In the genomic region with DNA sequence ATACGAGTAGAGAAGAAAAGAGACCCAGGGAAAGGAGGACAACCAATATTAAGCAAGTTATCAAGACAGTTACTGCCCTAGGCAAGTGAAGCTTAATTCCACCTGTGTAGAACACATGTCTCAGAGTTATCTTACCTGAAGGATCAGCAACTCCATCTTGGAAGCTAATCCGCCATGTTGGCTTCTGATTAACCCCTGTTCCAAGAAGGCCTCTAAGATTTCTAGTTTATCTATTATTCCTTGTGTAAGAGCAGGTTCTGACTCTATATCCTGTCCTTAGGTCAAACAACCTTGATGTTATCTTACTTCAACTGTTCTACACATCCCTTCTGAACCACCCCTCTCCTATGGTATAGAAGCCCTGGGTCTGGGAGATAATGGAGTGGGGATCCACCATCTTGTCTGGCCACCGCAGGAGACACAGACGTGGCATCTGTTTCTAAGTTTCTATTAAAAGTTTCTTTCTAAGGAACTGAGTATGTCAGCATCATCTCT, we compare ENCODE assay signal across 20 cellular contexts. TPM values are rescaled to one million over a fixed set of nuclear protein-coding genes. Genes with fewer than 3 reads are reported as not detected.
A peak's percentile ranks its signal among the peaks of the same experiment; 100 is the strongest.
DNase-seq lines count a peak whose midpoint lies in the region; ATAC-seq and TF ChIP-seq lines count a peak whose summit lies in the region.
"Had no signal": no experiment of that assay in that cellular context is flagged by ENCODE, and none has a peak within 500 bp of the region (broad histone marks: within the 10 kb centered on the region; RNA-seq: fewer than 3 reads in every experiment).

No MANE protein-coding gene starts in this region.

- H3K4me3 Mint-ChIP-seq in activated CD4-positive, alpha-beta T cell treated with anti-CD3 and anti-CD28 coated beads, Interleukin-2, amount 10 ng/mL, durations not matched to agents 7 days and 5 days = peak overlapping the region; percentile 83
- peak overlapping the region; percentile 88 for H3K4me3 Mint-ChIP-seq in activated T-helper 17 cell treated with anti-CD3 and anti-CD28 coated beads, Interleukin-2, amount 50 U/mL, for 72 hours

- H3K9me3 Mint-ChIP-seq in activated CD4-positive, alpha-beta T cell treated with anti-CD3 and anti-CD28 coated beads, Interleukin-2, amount 10 ng/mL, durations not matched to agents 7 days and 5 days = peaks cover 4% of the 10 kb centered on the region
- no peaks in the 10 kb centered on the region for H3K9me3 Mint-ChIP-seq in activated T-helper 17 cell treated with anti-CD3 and anti-CD28 coated beads, Interleukin-2, amount 50 U/mL, for 72 hours

- in situ Hi-C loops in GM23248 (cut with MboI) = loop anchor here (10.0 kb wide), 1 partner anchor 92 kb away; no protein-coding TSS in a partner anchor

- 93 to 94% methylated on average over 4 of the region's 4 CpGs for WGBS in GM23248 (ENCODE audit: low coverage in 1 of 2, low lambda C conversion rate in 2 of 2, missing lambda C conversion rate in 2 of 2), 2 experiments

- peaks cover 52% of the 10 kb centered on the region for H3K4me1 Mint-ChIP-seq in activated CD4-positive, alpha-beta T cell treated with anti-CD3 and anti-CD28 coated beads, Interleukin-2, amount 10 ng/mL, durations not matched to agents 7 days and 5 days
- H3K4me1 Mint-ChIP-seq in activated T-helper 17 cell treated with anti-CD3 and anti-CD28 coated beads, Interleukin-2, amount 50 U/mL, for 72 hours = peaks cover 25% of the 10 kb centered on the region

- H3K79me2 ChIP-seq in GM23248 (ENCODE audit: insufficient read depth) = no peaks in the 10 kb centered on the region
- H3K79me2 ChIP-seq in parathyroid adenoma = no peaks in the 10 kb centered on the region

- H3K27me3 ChIP-seq in GM23248 (replicated peaks; ENCODE audit: insufficient read depth) (no peaks in the 10 kb centered on the region), parathyroid adenoma (ENCODE audit: control insufficient read depth, insufficient read depth, low read length) (no peaks in the 10 kb centered on the region)
- H3K27me3 ChIP-seq: tibial nerve had no signal

- no peaks in the 10 kb centered on the region for H3K36me3 ChIP-seq in GM23248 (ENCODE audit: low read depth)
- H3K36me3 ChIP-seq in parathyroid adenoma (ENCODE audit: control insufficient read depth, insufficient read depth, low read length) = no peaks in the 10 kb centered on the region
- H3K36me3 ChIP-seq: tibial nerve, WERI-Rb-1 had no signal

- CTCF ChIA-PET in activated CD4-positive, alpha-beta T cell treated with anti-CD3 and anti-CD28 coated beads, Interleukin-2, amount 10 ng/mL, durations not matched to agents 7 days and 5 days (lab: Charles Lee) = interaction anchor here (1.0 to 2.5 kb wide), 5 partner anchors 11 to 292 kb away, joined by 3 to 11 read pairs (median 7); a partner anchor contains a TSS

- no peak overlapping the region for H3K27ac ChIP-seq in GM23248
- H3K27ac ChIP-seq in parathyroid adenoma = no peak overlapping the region
- H3K27ac ChIP-seq: WERI-Rb-1 had no signal

- H3K9me3 ChIP-seq in GM23248 (ENCODE audit: low read depth) (no peaks in the 10 kb centered on the region), parathyroid adenoma (ENCODE audit: control insufficient read depth, low read length) (no peaks in the 10 kb centered on the region)
- H3K9me3 ChIP-seq: mucosa of descending colon, tibial nerve had no signal

- H3K9me2 ChIP-seq in GM23248 (ENCODE audit: insufficient read depth) = no peaks in the 10 kb centered on the region

- H3K9ac ChIP-seq in GM23248 = no peak overlapping the region
- no peak overlapping the region for H3K9ac ChIP-seq in parathyroid adenoma

- POLR2A ChIA-PET in activated CD4-positive, alpha-beta T cell treated with anti-CD3 and anti-CD28 coated beads, Interleukin-2, amount 10 ng/mL, durations not matched to agents 7 days and 5 days (lab: Charles Lee) = no interaction called here

- no peak overlapping the region for H3K4me3 ChIP-seq in GM23248
- no peak overlapping the region for H3K4me3 ChIP-seq in parathyroid adenoma (ENCODE audit: low read depth, low read length)
- H3K4me3 ChIP-seq: mucosa of descending colon had no signal

- H2AFZ ChIP-seq in GM23248 (peak overlapping the region; percentile 87; the same call in 1 of the 2 replicates), parathyroid adenoma (peak overlapping the region; percentile 5)

- peaks cover 22% of the 10 kb centered on the region for H3F3A ChIP-seq in GM23248 (ENCODE audit: insufficient read depth)

- no peak for TF ChIP-seq CTCF in parathyroid adenoma (IDR thresholded peaks at IDR 0.05)

- no peak overlapping the region for H3K4me2 ChIP-seq in GM23248 (ENCODE audit: unreplicated experiment)
- no peak overlapping the region for H3K4me2 ChIP-seq in parathyroid adenoma (ENCODE audit: low read length)

- no peaks in the 10 kb centered on the region for H4K20me1 ChIP-seq in GM23248 (ENCODE audit: insufficient read depth)

- H3K36me3 Mint-ChIP-seq in activated CD4-positive, alpha-beta T cell treated with anti-CD3 and anti-CD28 coated beads, Interleukin-2, amount 10 ng/mL, durations not matched to agents 7 days and 5 days (ENCODE audit: low read depth) = peaks cover 5% of the 10 kb centered on the region
- H3K36me3 Mint-ChIP-seq in activated T-helper 17 cell treated with anti-CD3 and anti-CD28 coated beads, Interleukin-2, amount 50 U/mL, for 72 hours (ENCODE audit: low read depth) = no peaks in the 10 kb centered on the region

- DNase-seq in activated CD4-positive, alpha-beta T cell treated with anti-CD3 and anti-CD28 coated beads, Interleukin-2, amount 10 ng/mL, durations not matched to agents 7 days and 5 days = no peak
- no peak for DNase-seq in activated CD4-positive, alpha-beta T cell treated with anti-CD3 and anti-CD28 coated beads for 1 hour
- DNase-seq in GM23248 = no peak
- DNase-seq in middle frontal gyrus (ENCODE audit: extremely low spot score, low spot score) = no peak
- no peak for DNase-seq in AG20443 (ENCODE audit: low spot score)
- DNase-seq: activated CD8-positive, alpha-beta memory T cell treated with anti-CD3 and anti-CD28 coated beads, Interleukin-2, amount 50 U/mL, for 48 hours; amniotic stem cell; central memory CD4-positive, alpha-beta T cell; hypothalamus; mucosa of descending colon; NCI-H1048; NCI-H69; RPMI8226; stimulated activated CD4-positive, alpha-beta T cell treated with anti-CD3 and anti-CD28 coated beads, Interleukin-4, amount 100 ng/mL, for 24 hours; stimulated activated CD8-positive, alpha-beta memory T cell treated with anti-CD3 and anti-CD28 coated beads, Interleukin-4, amount 100 ng/mL, for 48 hours; WERI-Rb-1 had no signal

- H3K4me1 ChIP-seq in GM23248 (ENCODE audit: insufficient read depth) = 0 out of 2 replicates have a peak, but pooled peaks cover 5% of the 10 kb centered on the region
- peaks cover 2% of the 10 kb centered on the region for H3K4me1 ChIP-seq in parathyroid adenoma

- H3K27me3 Mint-ChIP-seq in activated CD4-positive, alpha-beta T cell treated with anti-CD3 and anti-CD28 coated beads, Interleukin-2, amount 10 ng/mL, durations not matched to agents 7 days and 5 days = no peaks in the 10 kb centered on the region
- H3K27me3 Mint-ChIP-seq in activated T-helper 17 cell treated with anti-CD3 and anti-CD28 coated beads, Interleukin-2, amount 50 U/mL, for 72 hours = no peaks in the 10 kb centered on the region

- peak overlapping the region; percentile 93 for H3K27ac Mint-ChIP-seq in activated CD4-positive, alpha-beta T cell treated with anti-CD3 and anti-CD28 coated beads, Interleukin-2, amount 10 ng/mL, durations not matched to agents 7 days and 5 days
- H3K27ac Mint-ChIP-seq in activated T-helper 17 cell treated with anti-CD3 and anti-CD28 coated beads, Interleukin-2, amount 50 U/mL, for 72 hours = peak overlapping the region; percentile 93

- no peak for ATAC-seq in activated T-helper 17 cell treated with anti-CD3 and anti-CD28 coated beads, Interleukin-2, amount 50 U/mL, for 72 hours (replicated peaks)
- ATAC-seq in GM19035 (IDR thresholded peaks at IDR 0.05; ENCODE audit: unreplicated experiment) = no peak
- ATAC-seq: mucosa of descending colon had no signal

RNA-seq across cellular contexts. Expression of a gene that starts 27.7 kb away (rescaled TPM):
- total RNA-seq in activated CD4-positive, alpha-beta T cell treated with anti-CD3 and anti-CD28 coated beads, Interleukin-2, amount 10 ng/mL, durations not matched to agents 7 days and 5 days = 10 to 100 TPM; 66.4 to 75.3 TPM
- total RNA-seq in GM23248 (2014; rRNA removed; shearing (Covaris generic)) = 22.8 and 27.9 TPM in 2 replicates
- polyA plus RNA-seq in GM23248 (2016; fragmentation: Nextera tagmentation; extraction: Ambion mirVana) = 18.8 and 18.9 TPM in 2 replicates
- total RNA-seq in activated T-helper 17 cell treated with anti-CD3 and anti-CD28 coated beads, Interleukin-2, amount 50 U/mL, for 72 hours = 10 to 100 TPM; 68.3 to 77.1 TPM
